Comparison of ENCODE assay signal across 1 cellular context in the genomic region with DNA sequence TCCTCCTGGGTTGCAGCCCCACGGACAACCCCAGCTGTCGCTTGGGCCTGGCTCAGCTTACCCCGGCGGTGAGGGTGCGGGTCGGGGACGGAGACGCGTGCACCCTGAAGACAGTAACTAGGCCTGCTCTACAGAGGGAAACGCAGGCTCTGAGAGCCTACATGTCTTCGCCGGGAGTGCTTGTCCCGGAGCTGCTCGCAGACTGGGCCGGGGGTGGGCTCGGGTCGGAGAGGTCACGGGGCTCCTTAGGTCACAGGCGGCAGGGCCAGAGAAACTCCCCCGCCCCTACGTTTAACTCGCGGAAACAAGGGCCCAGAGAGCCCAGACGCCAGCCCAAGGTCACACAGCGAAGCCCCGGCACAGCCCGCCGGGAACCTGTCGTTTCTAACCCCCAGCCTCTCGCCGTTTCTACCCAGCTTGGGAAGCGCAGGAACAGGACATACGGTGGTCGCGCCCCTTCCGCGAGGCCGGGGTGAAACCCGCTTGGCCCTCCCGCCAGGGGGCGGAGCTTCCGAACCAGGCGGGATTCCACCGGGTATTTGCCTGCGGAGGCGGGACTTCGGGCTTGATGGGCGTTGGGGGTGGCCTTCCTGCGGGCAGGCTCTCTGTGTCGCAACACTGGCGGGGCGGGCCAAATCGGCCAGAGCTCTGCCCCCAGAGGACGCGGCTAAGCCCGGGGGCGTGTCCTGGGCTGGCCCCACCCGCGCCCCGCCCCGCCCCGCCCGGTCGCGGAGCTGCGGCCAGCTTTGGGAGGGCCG.
A peak's percentile ranks its signal among the peaks of the same experiment; 100 is the strongest.
TF ChIP-seq lines count a peak whose summit lies in the region.

A gene with protein sequence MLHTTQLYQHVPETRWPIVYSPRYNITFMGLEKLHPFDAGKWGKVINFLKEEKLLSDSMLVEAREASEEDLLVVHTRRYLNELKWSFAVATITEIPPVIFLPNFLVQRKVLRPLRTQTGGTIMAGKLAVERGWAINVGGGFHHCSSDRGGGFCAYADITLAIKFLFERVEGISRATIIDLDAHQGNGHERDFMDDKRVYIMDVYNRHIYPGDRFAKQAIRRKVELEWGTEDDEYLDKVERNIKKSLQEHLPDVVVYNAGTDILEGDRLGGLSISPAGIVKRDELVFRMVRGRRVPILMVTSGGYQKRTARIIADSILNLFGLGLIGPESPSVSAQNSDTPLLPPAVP (plus strand): TSS at position 725 of the 758 bp plus-strand sequence. CDS start 42 bp downstream, outside the sequence.

TF ChIP-seq in IMR-90, 13 proteins besides CTCF, POLR2A, EP300 and RAD21 (continued from another document):
- TF ChIP-seq, protein P1, sequence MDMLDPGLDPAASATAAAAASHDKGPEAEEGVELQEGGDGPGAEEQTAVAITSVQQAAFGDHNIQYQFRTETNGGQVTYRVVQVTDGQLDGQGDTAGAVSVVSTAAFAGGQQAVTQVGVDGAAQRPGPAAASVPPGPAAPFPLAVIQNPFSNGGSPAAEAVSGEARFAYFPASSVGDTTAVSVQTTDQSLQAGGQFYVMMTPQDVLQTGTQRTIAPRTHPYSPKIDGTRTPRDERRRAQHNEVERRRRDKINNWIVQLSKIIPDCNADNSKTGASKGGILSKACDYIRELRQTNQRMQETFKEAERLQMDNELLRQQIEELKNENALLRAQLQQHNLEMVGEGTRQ (IDR thresholded peaks at IDR 0.05; ENCODE audit: low read depth, low read length): no peak
- TF ChIP-seq MAZ (IDR thresholded peaks at IDR 0.05; ENCODE audit: borderline replicate concordance, low read depth, low read length): peak; percentile 73; the same call in 1 of the 2 replicates
- TF ChIP-seq RCOR1 (IDR thresholded peaks at IDR 0.05; ENCODE audit: insufficient replicate concordance, low read length): no peak
